Comparison of ENCODE assay signal across 22 cellular contexts in genomic region chr4:44186096-44186849, GRCh38.
DNase-seq lines count a peak whose midpoint lies in the region; ATAC-seq and TF ChIP-seq lines count a peak whose summit lies in the region.
"Had no signal": no experiment of that assay in that cellular context is flagged by ENCODE, and none has a peak within 500 bp of the region (broad histone marks: within the 10 kb centered on the region; RNA-seq: fewer than 3 reads in every experiment).

No MANE protein-coding gene starts in this region.

- H3K4me2 ChIP-seq in SK-N-SH, result peak overlapping the region; percentile 47

- no peak overlapping the region for H3K4me3 ChIP-seq in SK-N-SH (ENCODE audit: low read depth in 2 of 2, low read length in 1 of 2)
- H3K4me3 ChIP-seq: GM23248, sigmoid colon, testis had no signal

- H3K9me2 ChIP-seq in SK-N-SH, result no peaks in the 10 kb centered on the region

- no peaks in the 10 kb centered on the region for H3K27me3 ChIP-seq in SK-N-SH (ENCODE audit: insufficient read depth)
- H3K27me3 ChIP-seq: neutrophil, sigmoid colon, testis had no signal

- no peak for TF ChIP-seq CTCF in SK-N-SH (IDR thresholded peaks at IDR 0.05)

- POLR2A ChIA-PET in SK-N-SH (lab: Yijun Ruan, JAX), result no interaction called here
- POLR2A ChIA-PET in activated CD4-positive, alpha-beta T cell treated with anti-CD3 and anti-CD28 coated beads for 36 hours (lab: Charles Lee), result no interaction called here

- H3K27me3 Mint-ChIP-seq in activated CD4-positive, alpha-beta T cell treated with anti-CD3 and anti-CD28 coated beads for 36 hours, result no peaks in the 10 kb centered on the region
- H3K27me3 Mint-ChIP-seq: activated CD4-positive, alpha-beta memory T cell treated with anti-CD3 and anti-CD28 coated beads for 36 hours; activated naive CD8-positive, alpha-beta T cell treated with anti-CD3 and anti-CD28 coated beads, Interleukin-2, amount 10 ng/mL, durations not matched to agents 7 days and 5 days; CD8-positive, alpha-beta memory T cell; progenitor cell of endocrine pancreas had no signal

- TF ChIP-seq RAD21 in SK-N-SH (IDR thresholded peaks at IDR 0.05; ENCODE audit: low read length), result no peak

- no peak overlapping the region for H3K27ac Mint-ChIP-seq in activated CD4-positive, alpha-beta T cell treated with anti-CD3 and anti-CD28 coated beads for 36 hours
- H3K27ac Mint-ChIP-seq: activated CD4-positive, alpha-beta memory T cell treated with anti-CD3 and anti-CD28 coated beads for 36 hours; activated naive CD8-positive, alpha-beta T cell treated with anti-CD3 and anti-CD28 coated beads, Interleukin-2, amount 10 ng/mL, durations not matched to agents 7 days and 5 days; CD8-positive, alpha-beta memory T cell; progenitor cell of endocrine pancreas had no signal

- H3K4me1 Mint-ChIP-seq in activated CD4-positive, alpha-beta T cell treated with anti-CD3 and anti-CD28 coated beads for 36 hours, result no peaks in the 10 kb centered on the region
- H3K4me1 Mint-ChIP-seq: activated naive CD8-positive, alpha-beta T cell treated with anti-CD3 and anti-CD28 coated beads, Interleukin-2, amount 10 ng/mL, durations not matched to agents 7 days and 5 days; CD8-positive, alpha-beta memory T cell had no signal

- DNase-seq in SK-N-SH (no peak), M059J (ENCODE audit: low read depth) (peak; percentile 2), UCSD-AML1 (lab: John Stamatoyannopoulos, UW; ENCODE audit: unreplicated experiment) (peak; percentile 2), iPS-NIHi11 (ENCODE audit: low spot score) (peak; percentile 13), NCI-H2029 (lab: John Stamatoyannopoulos, UW) (no peak)
- DNase-seq in activated CD4-positive, alpha-beta T cell treated with anti-CD3 and anti-CD28 coated beads for 36 hours, result no peak
- DNase-seq: activated CD4-positive, alpha-beta memory T cell treated with anti-CD3 and anti-CD28 coated beads for 36 hours; activated naive CD8-positive, alpha-beta T cell treated with anti-CD3 and anti-CD28 coated beads, Interleukin-2, amount 10 ng/mL, durations not matched to agents 7 days and 5 days; CD8-positive, alpha-beta memory T cell; cerebellar nuclear complex; GM23248; mammary epithelial cell; NCI-H526; sigmoid colon; stimulated activated naive CD4-positive, alpha-beta T cell treated with Interleukin-2 at 50 U/mL for 16 hours; T-helper 9 cell; testis had no signal

- no peaks in the 10 kb centered on the region for H4K20me1 ChIP-seq in SK-N-SH (ENCODE audit: insufficient read depth)

- H3K79me2 ChIP-seq in SK-N-SH (ENCODE audit: insufficient read depth), result no peaks in the 10 kb centered on the region

- no peak overlapping the region for H3K4me3 Mint-ChIP-seq in activated CD4-positive, alpha-beta T cell treated with anti-CD3 and anti-CD28 coated beads for 36 hours
- H3K4me3 Mint-ChIP-seq: activated CD4-positive, alpha-beta memory T cell treated with anti-CD3 and anti-CD28 coated beads for 36 hours; activated naive CD8-positive, alpha-beta T cell treated with anti-CD3 and anti-CD28 coated beads, Interleukin-2, amount 10 ng/mL, durations not matched to agents 7 days and 5 days; CD8-positive, alpha-beta memory T cell had no signal

- no peaks in the 10 kb centered on the region for H3K4me1 ChIP-seq in SK-N-SH (ENCODE audit: control insufficient read depth in 1 of 2, insufficient read depth in 2 of 2, low read depth in 1 of 2, low read length in 1 of 2)
- H3K4me1 ChIP-seq: sigmoid colon, testis had no signal

- H2AFZ ChIP-seq in SK-N-SH (ENCODE audit: low read depth), result no peak overlapping the region
- H2AFZ ChIP-seq: GM23248 had no signal

- H3F3A ChIP-seq in SK-N-SH (replicated peaks; ENCODE audit: insufficient read depth), result no peaks in the 10 kb centered on the region

- TF ChIP-seq EP300 in SK-N-SH (IDR thresholded peaks at IDR 0.05; ENCODE audit: borderline replicate concordance in 1 of 2, low read depth in 1 of 2, low read length in 1 of 2), result no peak

- H3K36me3 ChIP-seq in SK-N-SH (replicated peaks in 1 of 2; ENCODE audit: control insufficient read depth in 1 of 2, insufficient read depth in 2 of 2, low read length in 1 of 2), result no peaks in the 10 kb centered on the region
- H3K36me3 ChIP-seq: neutrophil, sigmoid colon had no signal

- H3K27ac ChIP-seq in SK-N-SH (ENCODE audit: low read depth in 2 of 2, low read length in 1 of 2), result no peak overlapping the region
- H3K27ac ChIP-seq: GM23248, HL-60, neutrophil, sigmoid colon, testis had no signal

- H3K9me3 Mint-ChIP-seq in activated CD4-positive, alpha-beta T cell treated with anti-CD3 and anti-CD28 coated beads for 36 hours (ENCODE audit: low read depth), result peaks cover 1% of the 10 kb centered on the region

- H3K36me3 Mint-ChIP-seq in activated CD4-positive, alpha-beta T cell treated with anti-CD3 and anti-CD28 coated beads for 36 hours (ENCODE audit: low read depth), result no peaks in the 10 kb centered on the region
- H3K36me3 Mint-ChIP-seq: activated CD4-positive, alpha-beta memory T cell treated with anti-CD3 and anti-CD28 coated beads for 36 hours; activated naive CD8-positive, alpha-beta T cell treated with anti-CD3 and anti-CD28 coated beads, Interleukin-2, amount 10 ng/mL, durations not matched to agents 7 days and 5 days; CD8-positive, alpha-beta memory T cell had no signal

- CTCF ChIA-PET in SK-N-SH (lab: Yijun Ruan, JAX), result interaction anchor here (0.6 kb wide), 1 partner anchor 12 kb away, joined by 4 read pairs; no protein-coding TSS in a partner anchor
- CTCF ChIA-PET in activated CD4-positive, alpha-beta T cell treated with anti-CD3 and anti-CD28 coated beads for 36 hours (lab: Charles Lee), result no interaction called here

- ATAC-seq in SK-N-SH treated with all-trans-retinoic acid at 6 μM for 48 hours (no peak), GM19351 (IDR thresholded peaks at IDR 0.05; ENCODE audit: unreplicated experiment) (no peak)
- no peak for ATAC-seq in activated CD4-positive, alpha-beta T cell treated with anti-CD3 and anti-CD28 coated beads for 36 hours

- no peak overlapping the region for H3K9ac ChIP-seq in SK-N-SH
- H3K9ac ChIP-seq: GM23248 had no signal

- 7% methylated on average over 21 of the region's 23 CpGs for WGBS in SK-N-SH (ENCODE audit: low lambda C conversion rate)

- no peaks in the 10 kb centered on the region for H3K9me3 ChIP-seq in SK-N-SH
- H3K9me3 ChIP-seq: neutrophil, sigmoid colon, testis had no signal

- intact Hi-C loops in activated CD4-positive, alpha-beta T cell treated with anti-CD3 and anti-CD28 coated beads for 36 hours (cut with DNase I, micrococcal nuclease), result no loop called here

TF ChIP-seq in SK-N-SH, 30 proteins besides CTCF, POLR2A, EP300 and RAD21 (continues in another document):
- TF ChIP-seq RFX5 (IDR thresholded peaks at IDR 0.05; ENCODE audit: low read length) (no peak), MXI1 (IDR thresholded peaks at IDR 0.05; ENCODE audit: low read depth, low read length) (no peak), MEF2A (IDR thresholded peaks at IDR 0.05; ENCODE audit: borderline replicate concordance, low read depth) (no peak), FOSL2 (IDR thresholded peaks at IDR 0.05; ENCODE audit: borderline replicate concordance, low read depth) (no peak), EZH2phosphoT487 (IDR thresholded peaks at IDR 0.05; ENCODE audit: borderline replicate concordance, low read depth) (no peak), SIN3A (IDR thresholded peaks at IDR 0.05; ENCODE audit: borderline replicate concordance, low read depth, low read length) (no peak), ZBTB33 (IDR thresholded peaks at IDR 0.05; ENCODE audit: borderline replicate concordance, low read depth) (no peak)

TF ChIP-seq in SK-N-SH treated with all-trans-retinoic acid at 6 μM for 48 hours, 23 proteins besides CTCF, POLR2A, EP300 and RAD21:
- TF ChIP-seq ARNTL (CRISPR knock-in tag; IDR thresholded peaks at IDR 0.05; ENCODE audit: borderline replicate concordance, low read depth) (no peak), RARB (CRISPR knock-in tag; IDR thresholded peaks at IDR 0.05) (no peak), ZFP3 (CRISPR knock-in tag; IDR thresholded peaks at IDR 0.05) (no peak), OSR1 (CRISPR knock-in tag; IDR thresholded peaks at IDR 0.05) (no peak)

Comparison
In these comparisons a context has a peak if more than half of its experiments do, and no peak if none do; other contexts are left out.
1. DNase-seq: peak in M059J (single experiment), UCSD-AML1 (single experiment) and iPS-NIHi11 (single experiment); none in SK-N-SH (single experiment), activated CD4-positive, alpha-beta T cell treated with anti-CD3 and anti-CD28 coated beads for 36 hours (single experiment) and NCI-H2029 (single experiment).